ENCODE assay signal across 8 cellular contexts in the genomic region with DNA sequence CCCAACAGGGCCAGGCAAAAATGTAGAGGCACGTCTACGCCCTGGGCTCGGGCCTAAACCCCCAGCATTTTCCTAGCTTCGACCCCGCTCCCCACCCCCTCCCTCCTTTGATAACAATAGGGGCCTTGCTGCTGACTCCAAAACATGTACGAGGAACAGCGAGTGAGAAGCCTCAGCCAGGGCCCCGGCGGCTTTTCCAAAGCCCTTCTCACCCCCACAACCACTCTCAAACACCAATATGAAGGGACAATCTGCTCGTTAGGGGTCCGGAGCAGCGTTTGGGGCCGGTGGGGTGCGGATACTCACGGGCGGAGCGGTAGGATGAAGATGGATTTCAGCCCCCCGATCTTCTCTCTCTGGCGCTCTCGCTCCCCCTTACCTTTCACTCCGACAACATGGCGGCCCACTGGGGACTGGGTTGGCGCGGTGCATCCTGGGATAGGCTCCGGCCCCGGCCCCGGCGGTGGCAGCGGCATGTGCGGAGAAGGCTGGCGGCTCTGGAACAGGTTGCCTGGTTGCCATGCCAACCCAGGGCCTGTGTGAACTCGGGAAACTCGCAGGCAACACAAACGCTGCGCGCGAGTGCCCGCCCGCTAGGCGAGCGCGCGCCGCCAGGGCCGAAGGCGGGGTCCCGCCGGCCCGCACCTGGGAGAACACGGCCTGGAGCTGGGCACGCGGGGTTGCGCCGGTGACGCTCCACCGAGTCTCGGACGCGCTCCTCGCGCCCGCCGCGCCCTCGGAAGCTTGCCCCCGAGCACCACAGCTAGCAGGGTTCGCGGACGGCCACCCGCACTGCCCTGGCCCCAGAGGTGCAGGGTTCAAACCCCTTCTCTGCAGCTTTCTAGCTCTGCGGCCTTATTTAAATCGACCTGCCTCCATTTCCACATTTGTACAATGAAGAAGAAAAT. TPM values are rescaled to one million over a fixed set of nuclear protein-coding genes. Genes with fewer than 3 reads are reported as not detected.
A peak's percentile ranks its signal among the peaks of the same experiment; 100 is the strongest.
DNase-seq lines count a peak whose midpoint lies in the region; ATAC-seq and TF ChIP-seq lines count a peak whose summit lies in the region.

PUM1 (minus strand) TSS at position 408 of the 908 bp plus-strand sequence. CDS start 6,151 bp downstream, outside the sequence.

- 2% methylated on average over 37 of the region's 72 CpGs for WGBS in esophagus muscularis mucosa

- DNase-seq in DMS53 treated with DMSO at 0.1 percent for 48 hours (lab: John Stamatoyannopoulos, UW; ENCODE audit: unreplicated experiment), result peak; percentile 96
- DNase-seq in KG1 (lab: John Stamatoyannopoulos, UW), result peak; percentile 82
- peak; percentile 81 for DNase-seq in Panc1 (ENCODE audit: low read depth, low spot score)
- peak; percentile 99 for DNase-seq in activated T-cell treated with anti-CD3 and anti-CD28 coated beads, Interleukin-2, amount 50 U/mL, for 48 hours
- peak; percentile 99 for DNase-seq in esophagus muscularis mucosa (ENCODE audit: extremely low spot score)
- peak; percentile 97 for DNase-seq in myocyte (ENCODE audit: low read depth)
- DNase-seq in stimulated activated CD8-positive, alpha-beta memory T cell treated with anti-CD3 and anti-CD28 coated beads, Interleukin-7, amount 100 ng/mL, for 48 hours (ENCODE audit: extremely low read depth in 1 of 2, low read depth in 1 of 2), result peak; percentile 98 to 100

- H3K27me3 ChIP-seq in Panc1 (ENCODE audit: control insufficient read depth, insufficient read depth, low read length), result no peaks in the 10 kb centered on the region
- H3K27me3 ChIP-seq in esophagus muscularis mucosa, result no peaks in the 10 kb centered on the region

- BruUV-seq in Panc1 (replicated peaks; lab: Mats Ljungman, UMichigan), result TSS peak; percentile 81

- POLR2A ChIA-PET in Panc1 (lab: Charles Lee), result interaction anchor here (0.5 to 0.6 kb wide), 2 partner anchors 9 to 13 kb away, joined by 3 to 10 read pairs; no protein-coding TSS in a partner anchor

- H3K36me3 ChIP-seq in Panc1 (ENCODE audit: control insufficient read depth, insufficient read depth, low read length), result peaks cover 10% of the 10 kb centered on the region; the same call in 1 of the 2 replicates
- H3K36me3 ChIP-seq in esophagus muscularis mucosa, result no peaks in the 10 kb centered on the region

- in situ Hi-C loops in Panc1 (cut with HindIII; ENCODE audit: low pct_unique_long_range_greater_than_20kb, low sequenced_read_pairs), result no loop called here

- H3K9me3 ChIP-seq in Panc1 (ENCODE audit: control insufficient read depth, insufficient read depth, low read depth, low read length) (no peaks in the 10 kb centered on the region), esophagus muscularis mucosa (no peaks in the 10 kb centered on the region)

- TF ChIP-seq CTCF in Panc1 (IDR thresholded peaks at IDR 0.05) (no peak), esophagus muscularis mucosa (IDR thresholded peaks at IDR 0.05) (peak in 2 of 3 experiments; percentile 23 to 33)

- intact Hi-C loops in Panc1 (cut with micrococcal nuclease; ENCODE audit: unreplicated experiment) (no loop called here), esophagus muscularis mucosa (cut with DNase I) (loop anchor here (10.0 kb wide), 1 partner anchor 89 kb away; no protein-coding TSS in a partner anchor)

- H3K4me1 ChIP-seq in Panc1 (ENCODE audit: control insufficient read depth, insufficient read depth, low read length), result peaks cover 16% of the 10 kb centered on the region; the same call in 1 of the 2 replicates
- H3K4me1 ChIP-seq in esophagus muscularis mucosa, result peaks cover 26 to 43% (median 38%) of the 10 kb centered on the region in 4 donors

- CTCF ChIA-PET in Panc1 (lab: Charles Lee), result interaction anchor here (0.6 to 0.7 kb wide), 2 partner anchors 25 to 153 kb away, joined by 3 to 4 read pairs; no protein-coding TSS in a partner anchor

- TF ChIP-seq EP300 in esophagus muscularis mucosa (IDR thresholded peaks at IDR 0.05), result no peak

- TF ChIP-seq POLR2A in esophagus muscularis mucosa (IDR thresholded peaks at IDR 0.05; ENCODE audit: low read depth), result peak; percentile 43

- peak; percentile 87 for ATAC-seq in GM21723 (IDR thresholded peaks at IDR 0.05; ENCODE audit: unreplicated experiment)
- ATAC-seq in Panc1, result peak; percentile 99

- peak within 1 kb of the TSS; percentile 90 to 98 for H3K4me3 ChIP-seq in Panc1 (ENCODE audit: low read depth in 2 of 2, low read length in 2 of 2)
- peak within 1 kb of the TSS; percentile 71 to 88 (median 74) for H3K4me3 ChIP-seq in esophagus muscularis mucosa

- peak within 1 kb of the TSS; percentile 99 for H3K27ac ChIP-seq in Panc1 (ENCODE audit: low read length)
- H3K27ac ChIP-seq in esophagus muscularis mucosa (replicated peaks in 1 of 4), result peak within 1 kb of the TSS; percentile 87 to 97 (median 94)

RNA-seq across cellular contexts. Expression of gene PUM1, which starts in this region (rescaled TPM):
- total RNA-seq in Panc1 (2021; ENCODE audit: unreplicated experiment) (109 TPM), esophagus muscularis mucosa (100 to 1,000 TPM in 1 of 4 donors, 10 to 100 TPM in 3; 71.7 to 112 (median 83.0) TPM), myocyte (65.6 and 70.1 TPM in 2 replicates)
- polyA plus RNA-seq in Panc1 (2012; ENCODE audit: insufficient read length), result 61.6 TPM
- 51.3 TPM for polyA plus RNA-seq in myocyte (2012)

Comparison
In these comparisons a context has a peak if more than half of its experiments do, and no peak if none do; other contexts are left out.
1. Peak in every context shown above with its lines: DNase-seq, ATAC-seq, H3K4me3 ChIP-seq and H3K27ac ChIP-seq.